In genomic region chr14:90397401-90398314, GRCh38 we compare ENCODE assay signal across 8 cellular contexts. TPM values are rescaled to one million over a fixed set of nuclear protein-coding genes. Genes with fewer than 3 reads are reported as not detected.
A peak's percentile ranks its signal among the peaks of the same experiment; 100 is the strongest.
DNase-seq lines count a peak whose midpoint lies in the region; ATAC-seq and TF ChIP-seq lines count a peak whose summit lies in the region.

No MANE protein-coding gene starts in this region.

- H3K4me1 ChIP-seq in adipocyte (ENCODE audit: control insufficient read depth, insufficient read depth, low read length) = peaks cover 20% of the 10 kb centered on the region
- H3K4me1 ChIP-seq in left ventricle myocardium inferior = peaks cover 58% of the 10 kb centered on the region
- peaks cover 26% of the 10 kb centered on the region for H3K4me1 ChIP-seq in prostate gland (replicated peaks)
- peaks cover 0 to 4% of the 10 kb centered on the region in 2 donors for H3K4me1 ChIP-seq in aorta (ENCODE audit: control insufficient read depth in 1 of 2, insufficient read depth in 2 of 2, low read length in 2 of 2)

- CTCF ChIA-PET in T-cell (lab: Charles Lee) = interaction anchor here in 1 of 2 donors (0.7 kb wide), 1 partner anchor 886 kb away, joined by 3 read pairs; no protein-coding TSS in a partner anchor

- DNase-seq in CD1c-positive myeloid dendritic cell (ENCODE audit: extremely low spot score) (peak; percentile 70), HL-60 (ENCODE audit: low read depth in 1 of 2, low spot score in 1 of 2) (peak; percentile 63), T-cell (peak; percentile 46 to 76 (median 60)), adipocyte (ENCODE audit: low read depth) (peak; percentile 71), left ventricle myocardium inferior (peak; percentile 76), prostate gland (ENCODE audit: low spot score) (no peak), aorta (peak; percentile 76 to 89)

- H3K9me3 Mint-ChIP-seq in T-cell = no peaks in the 10 kb centered on the region

- peak overlapping the region; percentile 88 to 96 for H3K27ac Mint-ChIP-seq in T-cell

- peaks cover 36% of the 10 kb centered on the region for H3K36me3 Mint-ChIP-seq in T-cell

- intact Hi-C loops in left ventricle myocardium inferior (cut with micrococcal nuclease) = no loop called here
- intact Hi-C loops in prostate gland (cut with DNase I) = loop anchor here (1.0 to 5.0 kb wide), 6 partner anchors 15 to 415 kb away; partner anchors contain the start of gene NRDE2
- intact Hi-C loops in aorta (cut with DNase I) = loop anchor here (1.0 to 10.0 kb wide), 10 partner anchors 14 to 1563 kb away; partner anchors contain the start of gene NRDE2 (in 1 of the 2)

- H3K36me3 ChIP-seq in adipocyte (ENCODE audit: control insufficient read depth, insufficient read depth, low read length, severe bottlenecking) = peaks cover 25% of the 10 kb centered on the region
- peaks cover 28% of the 10 kb centered on the region for H3K36me3 ChIP-seq in left ventricle myocardium inferior
- peaks cover 9 to 10% of the 10 kb centered on the region in 2 donors for H3K36me3 ChIP-seq in prostate gland
- peaks cover 0 to 3% of the 10 kb centered on the region in 2 donors for H3K36me3 ChIP-seq in aorta (ENCODE audit: control insufficient read depth in 1 of 2, insufficient read depth in 2 of 2, low read length in 1 of 2)

- no peaks in the 10 kb centered on the region for H3K27me3 Mint-ChIP-seq in T-cell

- no peak for TF ChIP-seq CTCF in HL-60 (IDR thresholded peaks at IDR 0.05; ENCODE audit: insufficient read depth, low read length)
- no peak for TF ChIP-seq CTCF in left ventricle myocardium inferior (IDR thresholded peaks at IDR 0.05; ENCODE audit: borderline replicate concordance)
- TF ChIP-seq CTCF in prostate gland (IDR thresholded peaks at IDR 0.05) = no peak

- H3K9me3 ChIP-seq in adipocyte (ENCODE audit: control insufficient read depth, low read length) (no peaks in the 10 kb centered on the region), left ventricle myocardium inferior (replicated peaks) (no peaks in the 10 kb centered on the region), prostate gland (no peaks in the 10 kb centered on the region), aorta (ENCODE audit: control insufficient read depth, low read length) (no peaks in the 10 kb centered on the region)

- POLR2A ChIA-PET in T-cell (lab: Charles Lee) = interaction anchor here (0.6 to 3.1 kb wide), 10 partner anchors 9 to 827 kb away, joined by 3 to 33 read pairs (median 6); no protein-coding TSS in a partner anchor

- H3K4me1 Mint-ChIP-seq in T-cell = peaks cover 46 to 50% (median 46%) of the 10 kb centered on the region in 3 donors

- H3K27ac ChIP-seq in HL-60 (replicated peaks) (peak overlapping the region; percentile 76), left ventricle myocardium inferior (replicated peaks) (peak overlapping the region; percentile 96), prostate gland (peak overlapping the region; percentile 81 to 89), aorta (ENCODE audit: low read depth in 1 of 2, low read length in 2 of 2) (peak overlapping the region; percentile 44 to 87)

- ATAC-seq in GM19372 (IDR thresholded peaks at IDR 0.05; ENCODE audit: low read depth, unreplicated experiment) = peak; percentile 19
- ATAC-seq in T-cell (replicated peaks in 1 of 4) = peak; percentile 32 to 54 (median 47)
- ATAC-seq in aorta (ENCODE audit: low FRiP score) = peak; percentile 64

- H3K27me3 ChIP-seq in HL-60 (ENCODE audit: insufficient read depth, poor library complexity, severe bottlenecking) (no peaks in the 10 kb centered on the region), adipocyte (replicated peaks; ENCODE audit: control insufficient read depth, insufficient read depth, low read length) (no peaks in the 10 kb centered on the region), left ventricle myocardium inferior (ENCODE audit: low read depth) (no peaks in the 10 kb centered on the region), prostate gland (replicated peaks; ENCODE audit: insufficient read depth) (no peaks in the 10 kb centered on the region), aorta (ENCODE audit: control insufficient read depth in 1 of 2, insufficient read depth in 2 of 2, low read length in 1 of 2) (peaks cover 0 to 2% of the 10 kb centered on the region in 2 donors)

- WGBS in prostate gland = under 1% methylated on average over 74 of the region's 91 CpGs
- WGBS in aorta, 2 donors = 0% methylated on average over 36 to 91 of the region's 91 CpGs

- peak overlapping the region; percentile 90 to 97 (median 95) for H3K4me3 Mint-ChIP-seq in T-cell

- peak overlapping the region; percentile 96 for H3K9ac ChIP-seq in adipocyte (ENCODE audit: low read length)

- no peak for TF ChIP-seq POLR2A in prostate gland (IDR thresholded peaks at IDR 0.05)

- H3K4me3 ChIP-seq in HL-60 (replicated peaks; ENCODE audit: insufficient read depth, low read length) (peak overlapping the region; percentile 73), adipocyte (ENCODE audit: low read length) (peak overlapping the region; percentile 91), left ventricle myocardium inferior (peak overlapping the region; percentile 99), prostate gland (peak overlapping the region; percentile 90 to 93), aorta (ENCODE audit: low read length in 2 of 2) (peak overlapping the region; percentile 77 to 99)

RNA-seq across cellular contexts. Expression of gene CALM1, which starts 0.8 kb away (rescaled TPM):
- total RNA-seq in T-cell (100 to 1,000 TPM; 642 to 952 (median 674) TPM), left ventricle myocardium inferior (503 TPM), prostate gland (100 to 1,000 TPM; 237 to 287 TPM), aorta (100 to 1,000 TPM; 438 to 595 TPM)
- polyA plus RNA-seq in aorta = 100 to 1,000 TPM; 279 to 494 TPM
